ENCODE assay signal across 19 cellular contexts in the genomic region with DNA sequence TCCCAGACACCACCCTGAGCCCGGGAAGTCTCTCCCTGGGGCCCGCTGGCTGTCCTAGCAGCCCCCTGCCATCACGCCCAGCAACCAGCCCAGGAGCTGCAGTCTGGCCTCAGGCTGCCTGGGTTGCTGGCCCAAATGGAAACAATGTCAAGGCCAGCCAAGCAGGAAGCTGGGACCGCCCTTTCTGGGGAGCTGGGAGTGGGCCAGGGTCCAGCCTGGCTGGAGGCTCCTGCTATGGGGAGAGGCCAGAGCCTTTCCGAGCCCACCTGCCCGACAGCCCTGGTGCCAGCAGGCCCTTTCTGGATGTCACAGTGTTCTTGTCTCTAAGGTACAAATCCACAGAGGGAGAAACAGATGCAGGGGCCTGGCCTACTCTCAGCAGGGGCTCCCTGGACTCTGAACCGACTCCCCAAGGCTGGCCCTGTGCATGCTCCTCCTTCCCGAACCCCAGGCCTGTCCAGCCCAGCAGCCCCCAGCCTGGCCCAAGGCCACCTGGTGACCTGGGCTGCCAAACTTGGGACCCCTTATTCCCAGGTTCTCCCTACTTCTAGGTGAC. TPM values are rescaled to one million over a fixed set of nuclear protein-coding genes. Genes with fewer than 3 reads are reported as not detected.
"Had no signal": no experiment of that assay in that cellular context is flagged by ENCODE, and none has a peak within 500 bp of the region (broad histone marks: within the 10 kb centered on the region; RNA-seq: fewer than 3 reads in every experiment).

No MANE protein-coding gene starts in this region.

- DNase-seq: activated CD4-positive, alpha-beta T cell treated with anti-CD3 and anti-CD28 coated beads, Interleukin-2, amount 50 U/mL, for 4 hours; activated naive CD4-positive, alpha-beta T cell treated with Interleukin-2 at 50 U/mL for 16 hours; activated naive CD8-positive, alpha-beta T cell treated with anti-CD3 and anti-CD28 coated beads for 36 hours; activated T-cell treated with anti-CD3 and anti-CD28 coated beads for 4 hours; effector memory CD8-positive, alpha-beta T cell; foreskin melanocyte; kidney glomerular epithelial cell; left ventricle myocardium superior; midbrain; stimulated activated CD4-positive, alpha-beta T cell treated with anti-CD3 and anti-CD28 coated beads, Interleukin-4, amount 100 ng/mL, for 1 hour; stimulated activated naive CD4-positive, alpha-beta T cell; T1000 had no signal

- H3K27ac ChIP-seq: dorsolateral prefrontal cortex, thoracic aorta, upper lobe of left lung had no signal

- H3K36me3 ChIP-seq: thoracic aorta, upper lobe of left lung had no signal

- H3K4me3 ChIP-seq: dorsolateral prefrontal cortex, thoracic aorta, upper lobe of left lung had no signal

- ATAC-seq: effector memory CD8-positive, alpha-beta T cell; esophagus mucosa; left ventricle myocardium superior; natural killer cell treated with Interleukin-12 subunit alpha and Interleukin-12 subunit beta and Interleukin-15 and Interleukin-18, amount 100 ng/mL, for 72 hours; WTC11 had no signal

RNA-seq across cellular contexts. Expression of a gene that starts 1.2 kb away (rescaled TPM):
- total RNA-seq: astrocyte, left ventricle myocardium superior, thoracic aorta, WTC11 had no signal
